18 cellular contexts compared by ENCODE assay signal in the genomic region with DNA sequence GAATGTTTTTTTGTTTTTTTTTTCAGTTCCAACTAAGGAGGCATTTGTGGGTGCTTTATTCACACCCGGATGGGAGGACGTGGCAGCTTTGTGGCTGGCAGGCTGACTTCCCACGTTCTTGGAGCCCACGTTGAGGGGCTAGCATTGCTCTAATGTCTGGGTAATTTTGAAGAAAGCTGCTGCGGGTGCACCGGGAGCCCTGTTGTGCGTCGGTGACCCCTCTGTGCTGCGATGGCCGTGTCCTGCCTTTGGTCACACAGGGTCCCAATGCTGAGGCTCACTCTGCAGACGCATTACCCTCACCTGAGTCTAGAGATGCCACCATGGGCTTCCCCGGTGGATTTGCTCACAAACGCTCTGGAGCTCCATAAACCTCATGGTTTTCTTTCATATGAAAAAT. TPM values are rescaled to one million over a fixed set of nuclear protein-coding genes. Genes with fewer than 3 reads are reported as not detected.
DNase-seq lines count a peak whose midpoint lies in the region; ATAC-seq and TF ChIP-seq lines count a peak whose summit lies in the region.
"Had no signal": no experiment of that assay in that cellular context is flagged by ENCODE, and none has a peak within 500 bp of the region (broad histone marks: within the 10 kb centered on the region; RNA-seq: fewer than 3 reads in every experiment).

No MANE protein-coding gene starts in this region.

- H3K9me3 ChIP-seq in SK-N-SH (no peaks in the 10 kb centered on the region), osteoblast (ENCODE audit: low read depth, low read length) (no peaks in the 10 kb centered on the region)
- H3K9me3 ChIP-seq: A549, Caco-2 had no signal

- H3K4me3 Mint-ChIP-seq in chondrocyte (ENCODE audit: unreplicated experiment), result no peak overlapping the region
- H3K4me3 Mint-ChIP-seq: CD4-positive, alpha-beta T cell; GM23338 had no signal

- no peaks in the 10 kb centered on the region for H3K9me3 Mint-ChIP-seq in chondrocyte (ENCODE audit: low read depth)
- H3K9me3 Mint-ChIP-seq: CD4-positive, alpha-beta T cell; GM23338 had no signal

- TF ChIP-seq RAD21 in SK-N-SH (IDR thresholded peaks at IDR 0.05; ENCODE audit: low read length), result no peak

- POLR2A ChIA-PET in SK-N-SH (lab: Yijun Ruan, JAX), result no interaction called here

- peaks cover 2% of the 10 kb centered on the region for H3K36me3 Mint-ChIP-seq in chondrocyte (ENCODE audit: low read depth)

- 26% methylated on average over 13 of the region's 13 CpGs for WGBS in SK-N-SH (ENCODE audit: low lambda C conversion rate)

- ATAC-seq in SK-N-SH treated with all-trans-retinoic acid at 6 μM for 48 hours (no peak), HG03571 (IDR thresholded peaks at IDR 0.05; ENCODE audit: unreplicated experiment) (no peak)
- ATAC-seq: A549 had no signal

- no peak for TF ChIP-seq EP300 in SK-N-SH (IDR thresholded peaks at IDR 0.05; ENCODE audit: borderline replicate concordance in 1 of 2, low read depth in 1 of 2, low read length in 1 of 2)

- TF ChIP-seq CTCF in SK-N-SH (IDR thresholded peaks at IDR 0.05) (no peak), chondrocyte (IDR thresholded peaks at IDR 0.05) (no peak), osteoblast (IDR thresholded peaks at IDR 0.05; ENCODE audit: extremely low read depth, low read depth, low read length) (no peak)

- no peak overlapping the region for H3K27ac Mint-ChIP-seq in chondrocyte (ENCODE audit: unreplicated experiment)
- H3K27ac Mint-ChIP-seq: CD4-positive, alpha-beta T cell; GM23338 had no signal

- H3K79me2 ChIP-seq in SK-N-SH (ENCODE audit: insufficient read depth) (no peaks in the 10 kb centered on the region), osteoblast (ENCODE audit: insufficient read depth, low read length) (no peaks in the 10 kb centered on the region)

- H4K20me1 ChIP-seq in SK-N-SH (ENCODE audit: insufficient read depth) (no peaks in the 10 kb centered on the region), osteoblast (ENCODE audit: insufficient read depth, low read length) (no peaks in the 10 kb centered on the region)

- CTCF ChIA-PET in SK-N-SH (lab: Yijun Ruan, JAX), result no interaction called here

- peaks cover 88% of the 10 kb centered on the region for H3K27me3 ChIP-seq in SK-N-SH (ENCODE audit: insufficient read depth)
- peaks cover 34% of the 10 kb centered on the region for H3K27me3 ChIP-seq in osteoblast (ENCODE audit: insufficient read depth, low read length)

- H3K27ac ChIP-seq in SK-N-SH (ENCODE audit: low read depth in 2 of 2, low read length in 1 of 2) (no peak overlapping the region), osteoblast (ENCODE audit: low read depth, low read length) (no peak overlapping the region)
- H3K27ac ChIP-seq: 22Rv1, A549, C4-2B, HL-60 had no signal

- H2AFZ ChIP-seq in SK-N-SH (ENCODE audit: low read depth) (no peak overlapping the region), osteoblast (ENCODE audit: low read length) (no peak overlapping the region)
- H2AFZ ChIP-seq: GM23338 had no signal

- H3K36me3 ChIP-seq in SK-N-SH (replicated peaks in 1 of 2; ENCODE audit: control insufficient read depth in 1 of 2, insufficient read depth in 2 of 2, low read length in 1 of 2) (no peaks in the 10 kb centered on the region), osteoblast (ENCODE audit: insufficient read depth, low read length) (no peaks in the 10 kb centered on the region)

- H3F3A ChIP-seq in SK-N-SH (replicated peaks; ENCODE audit: insufficient read depth), result no peaks in the 10 kb centered on the region

- H3K4me1 ChIP-seq in SK-N-SH (ENCODE audit: control insufficient read depth in 1 of 2, insufficient read depth in 2 of 2, low read depth in 1 of 2, low read length in 1 of 2), result no peaks in the 10 kb centered on the region
- H3K4me1 ChIP-seq in osteoblast (ENCODE audit: insufficient read depth, low read length), result no peaks in the 10 kb centered on the region
- H3K4me1 ChIP-seq: A549, Caco-2 had no signal

- H3K27me3 Mint-ChIP-seq in chondrocyte (ENCODE audit: low read depth), result peaks cover 38% of the 10 kb centered on the region

- no peak overlapping the region for H3K9ac ChIP-seq in SK-N-SH

- peak; percentile 15 for DNase-seq in SK-N-SH
- peak; percentile 25 for DNase-seq in chondrocyte (ENCODE audit: low spot score)
- DNase-seq in osteoblast (ENCODE audit: insufficient read length, low spot score, missing footprints), result peak; percentile 29
- no peak for DNase-seq in activated naive CD4-positive, alpha-beta T cell (lab: John Stamatoyannopoulos, UW)
- DNase-seq in superior temporal gyrus (ENCODE audit: extremely low spot score), result no peak
- DNase-seq: AML-193, Caco-2, HCEC 1CT had no signal

- no peaks in the 10 kb centered on the region for H3K4me1 Mint-ChIP-seq in chondrocyte (ENCODE audit: low read depth)

- no peaks in the 10 kb centered on the region for H3K9me2 ChIP-seq in SK-N-SH

- H3K4me2 ChIP-seq in SK-N-SH (no peak overlapping the region), osteoblast (ENCODE audit: insufficient read depth, low read length) (no peak overlapping the region)
- H3K4me2 ChIP-seq: A549 had no signal

- H3K4me3 ChIP-seq in SK-N-SH (ENCODE audit: low read depth in 2 of 2, low read length in 1 of 2) (no peak overlapping the region), osteoblast (ENCODE audit: insufficient read depth, low read length) (no peak overlapping the region)
- H3K4me3 ChIP-seq: A549, GM23338 had no signal

TF ChIP-seq in SK-N-SH, 30 proteins besides CTCF, POLR2A, EP300 and RAD21 (continues in another document):
- TF ChIP-seq POLR2AphosphoS5 (IDR thresholded peaks at IDR 0.05; ENCODE audit: low read depth, low read length) (no peak), TCF12 (IDR thresholded peaks at IDR 0.05) (no peak)
- TF ChIP-seq, protein P1, sequence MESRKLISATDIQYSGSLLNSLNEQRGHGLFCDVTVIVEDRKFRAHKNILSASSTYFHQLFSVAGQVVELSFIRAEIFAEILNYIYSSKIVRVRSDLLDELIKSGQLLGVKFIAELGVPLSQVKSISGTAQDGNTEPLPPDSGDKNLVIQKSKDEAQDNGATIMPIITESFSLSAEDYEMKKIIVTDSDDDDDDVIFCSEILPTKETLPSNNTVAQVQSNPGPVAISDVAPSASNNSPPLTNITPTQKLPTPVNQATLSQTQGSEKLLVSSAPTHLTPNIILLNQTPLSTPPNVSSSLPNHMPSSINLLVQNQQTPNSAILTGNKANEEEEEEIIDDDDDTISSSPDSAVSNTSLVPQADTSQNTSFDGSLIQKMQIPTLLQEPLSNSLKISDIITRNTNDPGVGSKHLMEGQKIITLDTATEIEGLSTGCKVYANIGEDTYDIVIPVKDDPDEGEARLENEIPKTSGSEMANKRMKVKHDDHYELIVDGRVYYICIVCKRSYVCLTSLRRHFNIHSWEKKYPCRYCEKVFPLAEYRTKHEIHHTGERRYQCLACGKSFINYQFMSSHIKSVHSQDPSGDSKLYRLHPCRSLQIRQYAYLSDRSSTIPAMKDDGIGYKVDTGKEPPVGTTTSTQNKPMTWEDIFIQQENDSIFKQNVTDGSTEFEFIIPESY (IDR thresholded peaks at IDR 0.05; ENCODE audit: borderline replicate concordance, low read depth), result no peak
- TF ChIP-seq, protein P2, sequence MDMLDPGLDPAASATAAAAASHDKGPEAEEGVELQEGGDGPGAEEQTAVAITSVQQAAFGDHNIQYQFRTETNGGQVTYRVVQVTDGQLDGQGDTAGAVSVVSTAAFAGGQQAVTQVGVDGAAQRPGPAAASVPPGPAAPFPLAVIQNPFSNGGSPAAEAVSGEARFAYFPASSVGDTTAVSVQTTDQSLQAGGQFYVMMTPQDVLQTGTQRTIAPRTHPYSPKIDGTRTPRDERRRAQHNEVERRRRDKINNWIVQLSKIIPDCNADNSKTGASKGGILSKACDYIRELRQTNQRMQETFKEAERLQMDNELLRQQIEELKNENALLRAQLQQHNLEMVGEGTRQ (IDR thresholded peaks at IDR 0.05; ENCODE audit: borderline replicate concordance, low read depth, low read length), result no peak

TF ChIP-seq in SK-N-SH treated with all-trans-retinoic acid at 6 μM for 48 hours, 23 proteins besides CTCF, POLR2A, EP300 and RAD21:
- no peak for TF ChIP-seq OSR1 (CRISPR knock-in tag; IDR thresholded peaks at IDR 0.05)

RNA-seq across cellular contexts. Expression of a gene that starts 34.2 kb away (rescaled TPM):
- 142 and 316 TPM in 2 replicates for polyA plus RNA-seq in SK-N-SH (2012; rRNA removed)
- polyA plus RNA-seq in SK-N-SH (2012; cell fraction: cytosol; rRNA removed), result 231 and 263 TPM in 2 replicates
- polyA plus RNA-seq in SK-N-SH (2012; cell fraction: nucleus; rRNA removed), result 65.1 and 121 TPM in 2 replicates
- total RNA-seq in chondrocyte (23.7 to 31.3 TPM (median 25.7 TPM) in 3 replicates), osteoblast (19.2 and 23.9 TPM in 2 replicates)

RNA-seq across cellular contexts. Expression of a gene that starts 35.8 kb away (rescaled TPM):
- polyA plus RNA-seq in SK-N-SH (2012; rRNA removed), result 75.5 and 78.4 TPM in 2 replicates
- 69.3 and 72.9 TPM in 2 replicates for polyA plus RNA-seq in SK-N-SH (2012; cell fraction: cytosol; rRNA removed)
- polyA plus RNA-seq in SK-N-SH (2012; cell fraction: nucleus; rRNA removed), result 34.4 and 36.3 TPM in 2 replicates
- total RNA-seq in chondrocyte, result 37.4 to 50.8 TPM (median 48.3 TPM) in 3 replicates
- 35.1 and 35.7 TPM in 2 replicates for total RNA-seq in osteoblast

RNA-seq across cellular contexts. Expression of a gene that starts 47.3 kb away (rescaled TPM):
- polyA plus RNA-seq in SK-N-SH (2012; rRNA removed), result not detected in 2 replicates
- polyA plus RNA-seq in SK-N-SH (2012; cell fraction: cytosol; rRNA removed), result not detected in 2 replicates
- not detected in 2 replicates for polyA plus RNA-seq in SK-N-SH (2012; cell fraction: nucleus; rRNA removed)
- total RNA-seq in chondrocyte, result not detected in 3 replicates
- not detected in 2 replicates for total RNA-seq in osteoblast
- total RNA-seq: Caco-2; CD4-positive, alpha-beta T cell; HT1080 had no signal
- polyA plus RNA-seq: BJ had no signal

Comparison
In these comparisons a context has a peak if more than half of its experiments do, and no peak if none do; other contexts are left out.
1. DNase-seq: peak in SK-N-SH (single experiment), chondrocyte (single experiment) and osteoblast (single experiment); none in activated naive CD4-positive, alpha-beta T cell (0 of 4) and superior temporal gyrus (single experiment).